21 cellular contexts compared by ENCODE assay signal in genomic region chr14:89187501-89187900, GRCh38.
DNase-seq lines count a peak whose midpoint lies in the region; ATAC-seq and TF ChIP-seq lines count a peak whose summit lies in the region.
"Had no signal": no experiment of that assay in that cellular context is flagged by ENCODE, and none has a peak within 500 bp of the region (broad histone marks: within the 10 kb centered on the region; RNA-seq: fewer than 3 reads in every experiment).

No MANE protein-coding gene starts in this region.

- TF ChIP-seq CTCF in heart right ventricle (IDR thresholded peaks at IDR 0.05) (no peak), WTC11 (IDR thresholded peaks at IDR 0.05) (no peak), suprapubic skin (IDR thresholded peaks at IDR 0.05) (no peak)

- TF ChIP-seq POLR2A in suprapubic skin (IDR thresholded peaks at IDR 0.05), result no peak

- no peak for DNase-seq in heart right ventricle
- no peak for DNase-seq in left cardiac atrium
- DNase-seq in WTC11 (ENCODE audit: low spot score), result no peak
- DNase-seq in naive thymus-derived CD4-positive, alpha-beta T cell, result no peak
- DNase-seq in suprapubic skin (ENCODE audit: low spot score in 2 of 2), result no peak
- no peak for DNase-seq in activated CD4-positive, alpha-beta T cell treated with anti-CD3 and anti-CD28 coated beads for 48 hours
- DNase-seq in NCI-H1694 treated with DMSO at 0.1 percent for 48 hours (lab: John Stamatoyannopoulos, UW), result no peak
- DNase-seq: ACHN; activated CD4-positive, alpha-beta T cell treated with anti-CD3 and anti-CD28 coated beads for 36 hours; activated effector memory CD4-positive, alpha-beta T cell treated with Interleukin-2 at 50 U/mL for 16 hours; CD4-positive, alpha-beta memory T cell; DMS79 treated with DMSO at 0.1 percent for 48 hours; hypothalamus; NCI-H1930; NCI-H345; posterior cingulate gyrus; stimulated activated CD4-positive, alpha-beta T cell treated with anti-CD3 and anti-CD28 coated beads, Interleukin-4, amount 100 ng/mL, for 24 hours had no signal

- no peaks in the 10 kb centered on the region for H3K27me3 ChIP-seq in heart right ventricle
- no peaks in the 10 kb centered on the region for H3K27me3 ChIP-seq in naive thymus-derived CD4-positive, alpha-beta T cell (ENCODE audit: control insufficient read depth in 2 of 2, insufficient read depth in 2 of 2, low read length in 2 of 2)
- no peaks in the 10 kb centered on the region for H3K27me3 ChIP-seq in suprapubic skin

- H3K9me3 ChIP-seq in heart right ventricle (no peaks in the 10 kb centered on the region), suprapubic skin (no peaks in the 10 kb centered on the region)
- H3K9me3 ChIP-seq in naive thymus-derived CD4-positive, alpha-beta T cell (ENCODE audit: control insufficient read depth in 2 of 3, low read length in 3 of 3), result no peaks in the 10 kb centered on the region

- no peak for TF ChIP-seq EP300 in suprapubic skin (IDR thresholded peaks at IDR 0.05)

- 0 out of 2 replicates have a peak overlapping the region, but pooled peaks have one; percentile 14 for H3K27ac Mint-ChIP-seq in WTC11
- H3K27ac Mint-ChIP-seq in naive thymus-derived CD4-positive, alpha-beta T cell, result peak overlapping the region in 6 of 9 donors; percentile 12 to 78 (median 56)
- H3K27ac Mint-ChIP-seq: activated CD4-positive, alpha-beta T cell treated with anti-CD3 and anti-CD28 coated beads for 36 hours; T-helper 2 cell treated with Interferon-gamma antibody and Interleukin-4, amounts not matched to agents 5 μg/mL and 100 μg/mL, for 36 hours had no signal

- no peak overlapping the region for H3K4me3 Mint-ChIP-seq in WTC11
- H3K4me3 Mint-ChIP-seq in naive thymus-derived CD4-positive, alpha-beta T cell, result no peak overlapping the region
- H3K4me3 Mint-ChIP-seq: activated CD4-positive, alpha-beta T cell treated with anti-CD3 and anti-CD28 coated beads for 36 hours; CD4-positive, alpha-beta memory T cell; natural killer cell treated with Interleukin-12 subunit alpha and Interleukin-12 subunit beta and Interleukin-15 and Interleukin-18, amount 100 ng/mL, for 72 hours; T-helper 2 cell treated with Interferon-gamma antibody and Interleukin-4, amounts not matched to agents 5 μg/mL and 100 μg/mL, for 36 hours had no signal

- peaks cover 10 to 48% (median 40%) of the 10 kb centered on the region in 9 donors for H3K4me1 ChIP-seq in heart right ventricle
- H3K4me1 ChIP-seq in naive thymus-derived CD4-positive, alpha-beta T cell (ENCODE audit: control insufficient read depth in 2 of 2, insufficient read depth in 2 of 2, low read length in 2 of 2), result no peaks in the 10 kb centered on the region
- H3K4me1 ChIP-seq in suprapubic skin, result peaks cover 43% of the 10 kb centered on the region

- peaks cover 23% of the 10 kb centered on the region for H3K36me3 Mint-ChIP-seq in WTC11
- H3K36me3 Mint-ChIP-seq in naive thymus-derived CD4-positive, alpha-beta T cell, result peaks cover 7 to 37% (median 17%) of the 10 kb centered on the region in 5 donors
- H3K36me3 Mint-ChIP-seq: natural killer cell treated with Interleukin-12 subunit alpha and Interleukin-12 subunit beta and Interleukin-15 and Interleukin-18, amount 100 ng/mL, for 72 hours had no signal

- no peak for ATAC-seq in heart right ventricle
- ATAC-seq in left cardiac atrium, result no peak
- no peak for ATAC-seq in WTC11
- no peak for ATAC-seq in naive thymus-derived CD4-positive, alpha-beta T cell
- ATAC-seq in HG02759 (IDR thresholded peaks at IDR 0.05; ENCODE audit: unreplicated experiment), result no peak
- ATAC-seq: activated CD4-positive, alpha-beta T cell treated with anti-CD3 and anti-CD28 coated beads for 36 hours; natural killer cell treated with Interleukin-12 subunit alpha and Interleukin-12 subunit beta and Interleukin-15 and Interleukin-18, amount 100 ng/mL, for 72 hours had no signal

- CTCF ChIA-PET in WTC11 (lab: Charles Lee), result interaction anchor here (3.1 kb wide), 1 partner anchor 10 kb away, joined by 21 read pairs; no protein-coding TSS in a partner anchor
- CTCF ChIA-PET in naive thymus-derived CD4-positive, alpha-beta T cell (lab: Charles Lee), result no interaction called here

- peaks cover 28% of the 10 kb centered on the region for H3K4me1 Mint-ChIP-seq in WTC11
- H3K4me1 Mint-ChIP-seq in naive thymus-derived CD4-positive, alpha-beta T cell, result peaks cover 0 to 38% (median 17%) of the 10 kb centered on the region in 7 donors
- H3K4me1 Mint-ChIP-seq: activated CD4-positive, alpha-beta T cell treated with anti-CD3 and anti-CD28 coated beads for 36 hours had no signal

- H3K9me3 Mint-ChIP-seq in WTC11, result no peaks in the 10 kb centered on the region
- H3K9me3 Mint-ChIP-seq in naive thymus-derived CD4-positive, alpha-beta T cell, result peaks cover 0 to 1% (median 0%) of the 10 kb centered on the region in 11 donors
- H3K9me3 Mint-ChIP-seq: CD4-positive, alpha-beta memory T cell; IgD-negative memory B cell; natural killer cell treated with Interleukin-12 subunit alpha and Interleukin-12 subunit beta and Interleukin-15 and Interleukin-18, amount 100 ng/mL, for 72 hours; T-helper 2 cell treated with Interferon-gamma antibody and Interleukin-4, amounts not matched to agents 5 μg/mL and 100 μg/mL, for 36 hours had no signal

- no peaks in the 10 kb centered on the region for H3K27me3 Mint-ChIP-seq in WTC11 (ENCODE audit: low read depth)
- H3K27me3 Mint-ChIP-seq in naive thymus-derived CD4-positive, alpha-beta T cell, result no peaks in the 10 kb centered on the region
- H3K27me3 Mint-ChIP-seq: activated CD4-positive, alpha-beta T cell treated with anti-CD3 and anti-CD28 coated beads for 36 hours; CD4-positive, alpha-beta memory T cell; IgD-negative memory B cell; natural killer cell treated with Interleukin-12 subunit alpha and Interleukin-12 subunit beta and Interleukin-15 and Interleukin-18, amount 100 ng/mL, for 72 hours had no signal

- H3K27ac ChIP-seq in heart right ventricle (peak overlapping the region in 8 of 10 donors; percentile 11 to 77 (median 68)), suprapubic skin (peak overlapping the region; percentile 79)
- no peak overlapping the region for H3K27ac ChIP-seq in naive thymus-derived CD4-positive, alpha-beta T cell (ENCODE audit: low read depth, low read length)

- intact Hi-C loops in heart right ventricle (cut with DNase I), result loop anchor here in 3 of 10 donors (5.0 to 10.0 kb wide), 3 partner anchors 145 to 427 kb away; partner anchors contain the start of gene FOXN3 (in 1 of the 3)
- intact Hi-C loops in left cardiac atrium (cut with DNase I), result loop anchor here in 1 of 2 donors (10.0 kb wide), 1 partner anchor 227 kb away; the partner anchor contains the start of gene FOXN3
- intact Hi-C loops in naive thymus-derived CD4-positive, alpha-beta T cell (cut with micrococcal nuclease), result no loop called here

- POLR2A ChIA-PET in WTC11 (lab: Charles Lee), result no interaction called here
- POLR2A ChIA-PET in naive thymus-derived CD4-positive, alpha-beta T cell (lab: Charles Lee), result no interaction called here

- H3K36me3 ChIP-seq in heart right ventricle (peaks cover 0 to 28% (median 5%) of the 10 kb centered on the region in 9 donors), suprapubic skin (peaks cover 4% of the 10 kb centered on the region)
- peaks cover 0 to 46% (median 0%) of the 10 kb centered on the region in 3 experiments for H3K36me3 ChIP-seq in naive thymus-derived CD4-positive, alpha-beta T cell (ENCODE audit: control insufficient read depth in 2 of 3, insufficient read depth in 3 of 3, low read length in 3 of 3)

- H3K4me3 ChIP-seq in heart right ventricle (no peak overlapping the region), suprapubic skin (no peak overlapping the region)
- no peak overlapping the region for H3K4me3 ChIP-seq in naive thymus-derived CD4-positive, alpha-beta T cell (ENCODE audit: low read length)

- WGBS in heart right ventricle, 2 donors, result 75 to 80% methylated on average over 6 of the region's 6 CpGs
- WGBS in suprapubic skin, result 84% methylated on average over 6 of the region's 6 CpGs

TF ChIP-seq in WTC11, 78 proteins besides CTCF, POLR2A, EP300 and RAD21:
- TF ChIP-seq GABPB1 (CRISPR knock-in tag; IDR thresholded peaks at IDR 0.05) (no peak), GRHL2 (CRISPR knock-in tag; IDR thresholded peaks at IDR 0.05; ENCODE audit: insufficient replicate concordance, severe bottlenecking) (no peak), USF1 (CRISPR knock-in tag; IDR thresholded peaks at IDR 0.05) (no peak), KAT7 (CRISPR knock-in tag; IDR thresholded peaks at IDR 0.05; ENCODE audit: borderline replicate concordance) (no peak)
